ENCODE assay signal across 8 cellular contexts in the genomic region with DNA sequence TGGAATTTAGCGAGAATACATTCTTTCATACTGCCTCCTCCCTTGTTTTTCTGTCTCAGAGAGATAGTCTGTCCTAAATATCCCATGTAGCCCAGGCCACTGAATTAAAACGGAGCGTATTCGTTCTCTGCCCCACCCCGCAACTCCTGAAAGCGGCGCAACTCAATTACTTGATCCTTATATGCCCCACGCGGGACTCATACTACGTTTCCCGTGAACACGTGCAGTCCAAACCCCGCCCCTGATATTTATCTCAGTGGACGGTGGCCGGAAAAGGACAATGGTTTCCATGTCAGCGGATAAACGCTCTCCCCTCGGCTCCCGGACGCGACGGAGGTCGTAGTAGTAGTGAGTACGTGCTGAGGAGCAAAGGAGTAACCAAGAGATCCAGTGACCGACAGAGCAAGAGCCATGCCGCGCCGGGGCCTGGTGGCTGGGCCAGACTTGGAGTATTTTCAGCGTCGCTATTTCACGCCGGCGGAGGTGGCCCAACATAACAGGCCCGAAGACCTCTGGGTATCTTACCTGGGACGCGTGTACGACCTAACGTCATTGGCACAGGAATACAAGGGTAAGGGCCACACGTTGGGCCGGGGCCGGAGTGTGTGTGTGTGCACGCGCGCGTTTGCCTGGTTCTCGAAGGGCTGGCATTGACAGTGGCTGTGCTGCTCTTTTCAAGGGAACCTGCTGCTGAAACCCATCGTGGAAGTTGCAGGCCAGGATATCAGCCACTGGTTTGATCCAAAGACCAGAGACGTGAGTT. TPM values are rescaled to one million over a fixed set of nuclear protein-coding genes. Genes with fewer than 3 reads are reported as not detected.
DNase-seq lines count a peak whose midpoint lies in the region; ATAC-seq and TF ChIP-seq lines count a peak whose summit lies in the region.

Gene CYB5D1, plus strand, starts transcription at position 280 of the 763 bp plus-strand sequence. Its CDS starts 132 bp downstream, at position 412.

- H3K27me3 ChIP-seq in iPS DF 6.9 (ENCODE audit: control insufficient read depth, insufficient read depth, low read length) = peaks cover 19% of the 10 kb centered on the region
- no peaks in the 10 kb centered on the region for H3K27me3 ChIP-seq in sigmoid colon

- H3K27ac ChIP-seq in iPS DF 6.9 (ENCODE audit: low read length) (no peak within 1 kb of the TSS), sigmoid colon (peak within 1 kb of the TSS; percentile 90 to 94 (median 93))

- no peak for TF ChIP-seq CTCF in GM13976 (IDR thresholded peaks at IDR 0.05; ENCODE audit: borderline replicate concordance, control extremely low read depth, extremely low read depth, insufficient read depth, missing control alignments)
- TF ChIP-seq CTCF in astrocyte of the cerebellum (IDR thresholded peaks at IDR 0.05; ENCODE audit: low read depth, low read length, missing control alignments) = no peak
- no peak for TF ChIP-seq CTCF in sigmoid colon (IDR thresholded peaks at IDR 0.05)

- intact Hi-C loops in sigmoid colon (cut with DNase I) = loop anchor here (1.0 to 10.0 kb wide), 4 partner anchors 24 to 273 kb away; partner anchors contain the start of genes CHD3, CNTROB, KDM6B and MPDU1

- TF ChIP-seq POLR2A in sigmoid colon (IDR thresholded peaks at IDR 0.05) = no peak

- TF ChIP-seq EP300 in sigmoid colon (IDR thresholded peaks at IDR 0.05) = peak in 2 of 4 donors; percentile 32 to 62

- H3K4me1 ChIP-seq in iPS DF 6.9 (ENCODE audit: control insufficient read depth, insufficient read depth, low read length) = peaks cover 11% of the 10 kb centered on the region
- peaks cover 0 to 41% (median 38%) of the 10 kb centered on the region in 4 donors for H3K4me1 ChIP-seq in sigmoid colon

- in situ Hi-C loops in GM13976 (cut with MboI; ENCODE audit: low sequenced_read_pairs, unreplicated experiment) (no loop called here), astrocyte of the cerebellum (cut with HindIII; ENCODE audit: low sequenced_read_pairs) (no loop called here)

- H3K9me3 ChIP-seq in iPS DF 6.9 (ENCODE audit: control insufficient read depth, insufficient read depth, low read length) (no peaks in the 10 kb centered on the region), sigmoid colon (no peaks in the 10 kb centered on the region)

- no peaks in the 10 kb centered on the region for H3K36me3 ChIP-seq in iPS DF 6.9 (ENCODE audit: control insufficient read depth, insufficient read depth, low read length)
- peaks cover 6 to 33% (median 10%) of the 10 kb centered on the region in 4 donors for H3K36me3 ChIP-seq in sigmoid colon

- DNase-seq in GM13976 (ENCODE audit: low spot score) = peak; percentile 83
- peak; percentile 85 for DNase-seq in NCI-H1417 treated with DMSO at 0.1 percent for 48 hours (lab: John Stamatoyannopoulos, UW)
- DNase-seq in T-helper 22 cell (ENCODE audit: low read depth) = peak; percentile 81
- no peak for DNase-seq in astrocyte of the cerebellum (ENCODE audit: low read depth)
- no peak for DNase-seq in iPS DF 6.9 (ENCODE audit: low read depth, low spot score)
- DNase-seq in sigmoid colon = peak; percentile 97
- no peak for DNase-seq in foreskin melanocyte

- ATAC-seq in HG02763 (IDR thresholded peaks at IDR 0.05; ENCODE audit: unreplicated experiment) = peak; percentile 33

- WGBS in iPS DF 6.9 (ENCODE audit: insufficient coverage, insufficient read length) = no CpG with 5 or more reads among the region's 48 CpGs
- WGBS in sigmoid colon, 2 donors = 4% methylated on average over 48 of the region's 48 CpGs

- H3K4me3 ChIP-seq in astrocyte of the cerebellum (ENCODE audit: low read depth, low read length) (peak within 1 kb of the TSS; percentile 56), iPS DF 6.9 (ENCODE audit: low read length) (peak within 1 kb of the TSS; percentile 72; the same call in 1 of the 2 replicates), sigmoid colon (peak within 1 kb of the TSS; percentile 46 to 76 (median 63))

RNA-seq across cellular contexts. Expression of gene CYB5D1, which starts in this region (rescaled TPM):
- 10 to 100 TPM in 2 of 4 donors, 1 to 10 TPM in 2; 7.1 to 14.4 (median 10.7) TPM for total RNA-seq in sigmoid colon
- 1 to 10 TPM; 4.2 to 8.6 (median 4.6) TPM for polyA plus RNA-seq in sigmoid colon

Comparison
In these comparisons a context has a peak if more than half of its experiments do, and no peak if none do; other contexts are left out.
1. DNase-seq: peak in GM13976 (single experiment), NCI-H1417 treated with DMSO at 0.1 percent for 48 hours (single experiment), T-helper 22 cell (single experiment) and sigmoid colon (single experiment); none in astrocyte of the cerebellum (single experiment), iPS DF 6.9 (single experiment) and foreskin melanocyte (single experiment).
2. Peak in every context shown above with its lines, with median percentiles within 50 percentile points of each other: H3K4me3 ChIP-seq.